ENCODE assay signal across 1 cellular context in genomic region chr16:75241412-75241811, GRCh38.
TF ChIP-seq lines count a peak whose summit lies in the region.

No MANE protein-coding gene starts in this region.

TF ChIP-seq in IMR-90, 13 proteins besides CTCF, POLR2A, EP300 and RAD21:
- TF ChIP-seq CEBPB (IDR thresholded peaks at IDR 0.05; ENCODE audit: low read depth, low read length) (no peak), FOS (IDR thresholded peaks at IDR 0.05; ENCODE audit: low read depth, low read length) (no peak), RCOR1 (IDR thresholded peaks at IDR 0.05; ENCODE audit: insufficient replicate concordance, low read length) (no peak), NFE2L2 (IDR thresholded peaks at IDR 0.05; ENCODE audit: low read depth, low read length) (no peak), SMC3 (IDR thresholded peaks at IDR 0.05; ENCODE audit: low read depth, low read length) (no peak), RFX5 (IDR thresholded peaks at IDR 0.05; ENCODE audit: low read depth, low read length) (no peak), MXI1 (IDR thresholded peaks at IDR 0.05; ENCODE audit: borderline replicate concordance, low read depth, low read length) (no peak), MAZ (IDR thresholded peaks at IDR 0.05; ENCODE audit: borderline replicate concordance, low read depth, low read length) (no peak), BHLHE40 (IDR thresholded peaks at IDR 0.05; ENCODE audit: low read depth, low read length) (no peak), CHD1 (IDR thresholded peaks at IDR 0.05; ENCODE audit: low read depth, low read length) (no peak), MAFK (IDR thresholded peaks at IDR 0.05; ENCODE audit: low read depth, low read length) (no peak)
- TF ChIP-seq, protein P1, sequence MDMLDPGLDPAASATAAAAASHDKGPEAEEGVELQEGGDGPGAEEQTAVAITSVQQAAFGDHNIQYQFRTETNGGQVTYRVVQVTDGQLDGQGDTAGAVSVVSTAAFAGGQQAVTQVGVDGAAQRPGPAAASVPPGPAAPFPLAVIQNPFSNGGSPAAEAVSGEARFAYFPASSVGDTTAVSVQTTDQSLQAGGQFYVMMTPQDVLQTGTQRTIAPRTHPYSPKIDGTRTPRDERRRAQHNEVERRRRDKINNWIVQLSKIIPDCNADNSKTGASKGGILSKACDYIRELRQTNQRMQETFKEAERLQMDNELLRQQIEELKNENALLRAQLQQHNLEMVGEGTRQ (IDR thresholded peaks at IDR 0.05; ENCODE audit: low read depth, low read length) = no peak
- TF ChIP-seq, protein P2, sequence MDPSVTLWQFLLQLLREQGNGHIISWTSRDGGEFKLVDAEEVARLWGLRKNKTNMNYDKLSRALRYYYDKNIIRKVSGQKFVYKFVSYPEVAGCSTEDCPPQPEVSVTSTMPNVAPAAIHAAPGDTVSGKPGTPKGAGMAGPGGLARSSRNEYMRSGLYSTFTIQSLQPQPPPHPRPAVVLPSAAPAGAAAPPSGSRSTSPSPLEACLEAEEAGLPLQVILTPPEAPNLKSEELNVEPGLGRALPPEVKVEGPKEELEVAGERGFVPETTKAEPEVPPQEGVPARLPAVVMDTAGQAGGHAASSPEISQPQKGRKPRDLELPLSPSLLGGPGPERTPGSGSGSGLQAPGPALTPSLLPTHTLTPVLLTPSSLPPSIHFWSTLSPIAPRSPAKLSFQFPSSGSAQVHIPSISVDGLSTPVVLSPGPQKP (IDR thresholded peaks at IDR 0.05; ENCODE audit: borderline replicate concordance, low read depth, low read length) = no peak
